Comparison of ENCODE assay signal across 39 cellular contexts in genomic region chr18:43046324-43046723, GRCh38.
"Had no signal": no experiment of that assay in that cellular context is flagged by ENCODE, and none has a peak within 500 bp of the region (broad histone marks: within the 10 kb centered on the region; RNA-seq: fewer than 3 reads in every experiment).

No MANE protein-coding gene starts in this region.

- H3K27me3 Mint-ChIP-seq: activated naive CD8-positive, alpha-beta T cell treated with anti-CD3 and anti-CD28 coated beads for 36 hours; naive B cell; stimulated activated naive CD8-positive, alpha-beta T cell treated with anti-CD3 and anti-CD28 coated beads, Interleukin-15, Interleukin-2, amounts not matched to agents 100 ng/mL and 50 ng/mL, for 24 hours had no signal

- H3K27ac Mint-ChIP-seq: activated naive CD4-positive, alpha-beta T cell treated with anti-CD3 and anti-CD28 coated beads for 36 hours; activated naive CD8-positive, alpha-beta T cell treated with anti-CD3 and anti-CD28 coated beads for 36 hours; immature natural killer cell; mesothelial cell of epicardium; naive B cell; nephron progenitor cell; stimulated activated effector memory CD8-positive, alpha-beta T cell treated with anti-CD3 and anti-CD28 coated beads, Interleukin-12 subunit alpha, Interleukin-12 subunit beta, amount 100 ng/mL, for 72 hours; stimulated activated naive CD8-positive, alpha-beta T cell treated with anti-CD3 and anti-CD28 coated beads, Interleukin-15, Interleukin-2, amounts not matched to agents 100 ng/mL and 50 ng/mL, for 24 hours; T-helper 2 cell treated with Interferon-gamma antibody and Interleukin-4, amounts not matched to agents 5 μg/mL and 100 μg/mL, for 36 hours had no signal

- H3K27ac ChIP-seq: adrenal gland, body of pancreas, cardiac muscle cell, colonic mucosa, dorsolateral prefrontal cortex, heart left ventricle, pancreas, prostate gland, skin epidermis, thoracic aorta, uterus had no signal

- H3K4me1 Mint-ChIP-seq: activated naive CD8-positive, alpha-beta T cell treated with anti-CD3 and anti-CD28 coated beads for 36 hours; immature natural killer cell; naive B cell; nephron progenitor cell; stimulated activated effector memory CD8-positive, alpha-beta T cell treated with anti-CD3 and anti-CD28 coated beads, Interleukin-12 subunit alpha, Interleukin-12 subunit beta, amount 100 ng/mL, for 72 hours had no signal

- H3K36me3 ChIP-seq: adrenal gland, cardiac muscle cell, colonic mucosa, heart left ventricle, pancreas, prostate gland, thoracic aorta, uterus had no signal

- H3K36me3 Mint-ChIP-seq: activated naive CD8-positive, alpha-beta T cell treated with anti-CD3 and anti-CD28 coated beads for 36 hours; immature natural killer cell; mesothelial cell of epicardium; naive B cell; stimulated activated effector memory CD8-positive, alpha-beta T cell treated with anti-CD3 and anti-CD28 coated beads, Interleukin-12 subunit alpha, Interleukin-12 subunit beta, amount 100 ng/mL, for 72 hours had no signal

- DNase-seq: activated CD4-positive, alpha-beta T cell treated with anti-CD3 and anti-CD28 coated beads for 4 hours; activated CD4-positive, alpha-beta T cell treated with anti-CD3 and anti-CD28 coated beads, Interleukin-2, amount 50 U/mL, for 4 hours; activated CD4-positive, CD25-positive, alpha-beta regulatory T cell; activated effector memory CD4-positive, alpha-beta T cell treated with anti-CD3 and anti-CD28 coated beads, Interleukin-2, amount 50 U/mL, for 16 hours; activated naive CD4-positive, alpha-beta T cell treated with anti-CD3 and anti-CD28 coated beads for 36 hours; activated naive CD8-positive, alpha-beta T cell treated with anti-CD3 and anti-CD28 coated beads for 36 hours; adrenal gland; aorta; body of pancreas; cerebellar nuclear complex; colonic mucosa; dorsolateral prefrontal cortex; effector memory CD4-positive, alpha-beta T cell; erythroblast; foreskin fibroblast; heart left ventricle; hypothalamus; immature natural killer cell; kidney; left colon; mammary epithelial cell; naive B cell; nephron progenitor cell; nucleus accumbens; pancreas; retina; stimulated activated CD4-positive, alpha-beta T cell treated with anti-CD3 and anti-CD28 coated beads, Interleukin-12 subunit alpha, Interleukin-12 subunit beta, amount 100 ng/mL, for 4 hours; stimulated activated CD4-positive, alpha-beta T cell treated with anti-CD3 and anti-CD28 coated beads, Interleukin-4, amount 100 ng/mL, for 24 hours; trophoblast cell; uterus had no signal

- ATAC-seq: body of pancreas; heart left ventricle; left colon; pancreas; sciatic nerve; stimulated activated effector memory CD8-positive, alpha-beta T cell treated with anti-CD3 and anti-CD28 coated beads, Interleukin-12 subunit alpha, Interleukin-12 subunit beta, amount 100 ng/mL, for 72 hours had no signal

- H3K9me3 Mint-ChIP-seq: activated naive CD8-positive, alpha-beta T cell treated with anti-CD3 and anti-CD28 coated beads for 36 hours; mesothelial cell of epicardium; nephron progenitor cell; stimulated activated naive CD8-positive, alpha-beta T cell treated with anti-CD3 and anti-CD28 coated beads, Interleukin-15, Interleukin-2, amounts not matched to agents 100 ng/mL and 50 ng/mL, for 24 hours had no signal

- H3K4me3 ChIP-seq: adrenal gland, body of pancreas, cardiac muscle cell, colonic mucosa, dorsolateral prefrontal cortex, heart left ventricle, pancreas, prostate gland, skin epidermis, thoracic aorta, uterus had no signal

- H3K4me3 Mint-ChIP-seq: activated naive CD4-positive, alpha-beta T cell treated with anti-CD3 and anti-CD28 coated beads for 36 hours; activated naive CD8-positive, alpha-beta T cell treated with anti-CD3 and anti-CD28 coated beads for 36 hours; immature natural killer cell; mesothelial cell of epicardium; naive B cell; nephron progenitor cell; stimulated activated effector memory CD8-positive, alpha-beta T cell treated with anti-CD3 and anti-CD28 coated beads, Interleukin-12 subunit alpha, Interleukin-12 subunit beta, amount 100 ng/mL, for 72 hours; stimulated activated naive CD8-positive, alpha-beta T cell treated with anti-CD3 and anti-CD28 coated beads, Interleukin-15, Interleukin-2, amounts not matched to agents 100 ng/mL and 50 ng/mL, for 24 hours; T-helper 2 cell treated with Interferon-gamma antibody and Interleukin-4, amounts not matched to agents 5 μg/mL and 100 μg/mL, for 36 hours had no signal

- H3K4me1 ChIP-seq: adrenal gland, body of pancreas, colonic mucosa, heart left ventricle, pancreas, prostate gland, uterus had no signal

- H3K27me3 ChIP-seq: adrenal gland, body of pancreas, cardiac muscle cell, colonic mucosa, heart left ventricle, pancreas, uterus had no signal
